Comparison of ENCODE assay signal across 7 cellular contexts in the genomic region with DNA sequence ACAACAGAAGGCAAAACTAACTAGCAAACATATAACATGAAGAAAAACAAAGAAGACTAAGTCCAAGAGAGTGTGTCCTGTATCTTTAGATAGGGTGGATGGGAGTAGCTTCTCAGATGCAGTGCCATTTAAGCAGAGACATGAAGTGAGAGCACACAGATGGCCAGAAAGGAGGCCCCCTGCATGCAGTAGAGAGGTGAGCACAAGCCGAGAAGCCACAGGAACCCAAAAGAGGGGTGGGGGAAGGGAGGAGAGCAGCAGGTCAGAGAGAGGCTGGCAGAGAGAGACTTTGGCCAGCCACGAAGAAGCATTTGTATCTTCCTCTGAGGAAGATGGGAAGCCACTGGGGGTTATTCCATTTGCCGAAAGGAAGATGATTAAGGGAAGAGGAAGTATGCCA.
"Had no signal": no experiment of that assay in that cellular context is flagged by ENCODE, and none has a peak within 500 bp of the region (broad histone marks: within the 10 kb centered on the region; RNA-seq: fewer than 3 reads in every experiment).

No MANE protein-coding gene starts in this region.

- H3K27ac Mint-ChIP-seq: H9, IgD-negative memory B cell had no signal

- H2AFZ ChIP-seq: GM23248 had no signal

- H3K4me3 ChIP-seq: GM23248 had no signal

- DNase-seq: GM23248, H9, HCEC 1CT, KBM-7 had no signal

- H3K36me3 Mint-ChIP-seq: IgD-negative memory B cell had no signal

- ATAC-seq: HepG2 had no signal

- H3K4me3 Mint-ChIP-seq: H9, IgD-negative memory B cell had no signal

- H3K9me3 Mint-ChIP-seq: H9 had no signal

- H3K27ac ChIP-seq: GM23248, HL-60 had no signal

- H3K4me1 Mint-ChIP-seq: IgD-negative memory B cell had no signal
